Comparison of ENCODE assay signal across 8 cellular contexts in the genomic region with DNA sequence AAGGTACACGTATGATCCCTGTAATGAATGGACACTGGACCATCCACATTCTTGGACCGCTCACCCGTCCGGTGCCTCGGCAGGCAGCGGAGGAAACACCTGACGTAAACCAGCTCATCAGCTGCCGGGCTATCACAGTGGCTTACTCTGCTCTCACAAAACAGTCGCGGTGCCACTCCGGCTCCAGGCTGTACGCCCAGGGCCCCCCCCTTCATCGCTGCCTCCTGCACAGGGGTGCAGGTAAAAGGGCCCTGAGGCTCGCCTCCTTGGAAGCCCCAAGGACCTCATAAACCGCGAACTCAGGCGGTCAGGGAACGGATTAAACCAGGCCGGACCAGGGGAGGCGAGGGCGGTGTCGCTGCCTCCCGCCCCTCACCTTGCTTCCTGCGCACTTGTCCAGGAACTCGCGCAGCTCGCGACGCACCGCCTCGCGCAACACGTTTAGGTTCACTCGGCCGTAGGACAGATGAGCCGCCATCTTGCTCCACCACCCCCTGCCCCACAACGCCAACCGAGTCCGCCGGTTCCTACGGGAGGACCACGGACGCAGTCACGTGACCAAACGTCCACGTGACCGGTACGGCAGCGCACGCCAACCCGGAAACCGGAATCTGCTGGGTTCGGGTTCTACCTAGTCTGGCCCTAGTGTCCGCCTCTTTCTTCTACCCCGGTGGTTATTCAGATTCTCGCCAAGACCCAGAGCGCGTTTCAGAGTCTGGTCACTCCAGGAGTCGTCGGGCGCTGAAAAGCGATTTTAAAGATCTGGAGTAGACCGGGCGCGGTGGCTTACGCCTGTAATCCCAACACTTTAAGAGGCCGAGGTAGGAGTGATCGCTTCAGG. TPM values are rescaled to one million over a fixed set of nuclear protein-coding genes. Genes with fewer than 3 reads are reported as not detected.
A peak's percentile ranks its signal among the peaks of the same experiment; 100 is the strongest.
DNase-seq lines count a peak whose midpoint lies in the region; TF ChIP-seq lines count a peak whose summit lies in the region.

A gene (minus strand): TSS at position 564 of the 841 bp plus-strand sequence. CDS start 86 bp downstream, at position 478.

- H3K4me3 Mint-ChIP-seq in neural progenitor cell = peak within 1 kb of the TSS; percentile 98

- H3K4me2 ChIP-seq in neural progenitor cell = peak within 1 kb of the TSS; percentile 96

- H3K9ac ChIP-seq in neural progenitor cell (peak within 1 kb of the TSS; percentile 90), stomach smooth muscle (ENCODE audit: low read length in 2 of 2) (peak within 1 kb of the TSS; percentile 91 to 94)

- H3K36me3 ChIP-seq in neural progenitor cell = no peaks in the 10 kb centered on the region
- H3K36me3 ChIP-seq in stomach smooth muscle (ENCODE audit: control insufficient read depth in 2 of 2, insufficient read depth in 2 of 2, low read length in 2 of 2) = peaks cover 7 to 10% of the 10 kb centered on the region in 2 donors

- peaks cover 6% of the 10 kb centered on the region for H3K36me3 Mint-ChIP-seq in neural progenitor cell

- H3K27ac ChIP-seq in neural progenitor cell = peak within 1 kb of the TSS; percentile 85
- H3K27ac ChIP-seq in stomach smooth muscle (ENCODE audit: low read length) = peak within 1 kb of the TSS; percentile 85

- H2AFZ ChIP-seq in neural progenitor cell (replicated peaks) = peak within 1 kb of the TSS; percentile 92

- peak within 1 kb of the TSS; percentile 100 for H3K27ac Mint-ChIP-seq in neural progenitor cell

- peaks cover 12% of the 10 kb centered on the region for H3F3A ChIP-seq in neural progenitor cell (ENCODE audit: low read depth)

- H3K9me3 ChIP-seq in neural progenitor cell (ENCODE audit: low read depth) (no peaks in the 10 kb centered on the region), stomach smooth muscle (ENCODE audit: control insufficient read depth in 2 of 2, low read length in 2 of 2) (no peaks in the 10 kb centered on the region)

- H3K4me3 ChIP-seq in HFF-Myc (replicated peaks; ENCODE audit: low read depth, low read length) (peak within 1 kb of the TSS; percentile 89), neural progenitor cell (peak within 1 kb of the TSS; percentile 88), stomach smooth muscle (ENCODE audit: low read length in 2 of 2) (peak within 1 kb of the TSS; percentile 98 to 99)

- in situ Hi-C loops in SK-MEL-5 (cut with HindIII; ENCODE audit: low pct_unique_long_range_greater_than_20kb, low sequenced_read_pairs) = no loop called here

- peaks cover 17% of the 10 kb centered on the region for H3K79me2 ChIP-seq in neural progenitor cell (ENCODE audit: low read depth)

- H3K9me3 Mint-ChIP-seq in neural progenitor cell = peaks cover 4% of the 10 kb centered on the region

- H4K20me1 ChIP-seq in neural progenitor cell (ENCODE audit: low read depth) = no peaks in the 10 kb centered on the region

- peaks cover 12% of the 10 kb centered on the region for H3K27me3 Mint-ChIP-seq in neural progenitor cell (ENCODE audit: insufficient read depth, low read depth)

- peaks cover 14% of the 10 kb centered on the region for H3K4me1 Mint-ChIP-seq in neural progenitor cell

- TF ChIP-seq CTCF in HFF-Myc (IDR thresholded peaks at IDR 0.05; ENCODE audit: low read depth, low read length, missing control alignments) (no peak), neural progenitor cell (IDR thresholded peaks at IDR 0.05) (no peak)

- peaks cover 10% of the 10 kb centered on the region for H3K4me1 ChIP-seq in neural progenitor cell
- H3K4me1 ChIP-seq in stomach smooth muscle (ENCODE audit: control insufficient read depth, insufficient read depth, low read length) = peaks cover 12% of the 10 kb centered on the region

- DNase-seq in GM03348 (ENCODE audit: low spot score) (peak; percentile 97), HFF-Myc (ENCODE audit: extremely low read depth, low read depth) (peak; percentile 93), NAMALWA (ENCODE audit: low spot score) (peak; percentile 98), SK-MEL-5 (ENCODE audit: low read depth, low spot score) (peak; percentile 97), foreskin melanocyte (peak; percentile 96), neural progenitor cell (ENCODE audit: low spot score) (peak; percentile 100)
- peak; percentile 94 for DNase-seq in activated naive CD4-positive, alpha-beta T cell treated with Interleukin-2 at 50 U/mL for 16 hours

- H3K27me3 ChIP-seq in neural progenitor cell (no peaks in the 10 kb centered on the region), stomach smooth muscle (ENCODE audit: control insufficient read depth in 1 of 2, insufficient read depth in 2 of 2, low read length in 2 of 2) (no peaks in the 10 kb centered on the region)

RNA-seq across cellular contexts. Expression of the gene that starts here (rescaled TPM):
- 27.5 and 36.5 TPM in 2 replicates for total RNA-seq in SK-MEL-5 (2014; rRNA removed; shearing (Covaris generic))
- 25.4 and 26.1 TPM in 2 replicates for polyA plus RNA-seq in SK-MEL-5 (2015; cell fraction: cytosol; rRNA removed)
- 11.1 and 22.3 TPM in 2 replicates for polyA plus RNA-seq in SK-MEL-5 (2015; cell fraction: nucleus; rRNA removed)
- 26.1 and 42.0 TPM in 2 replicates for total RNA-seq in neural progenitor cell (ENCODE audit: low replicate concordance)

Comparison
In these comparisons a context has a peak if more than half of its experiments do, and no peak if none do; other contexts are left out.
1. Peak in every context shown above with its lines: DNase-seq, H3K4me3 ChIP-seq and H3K27ac ChIP-seq.